Comparison of ENCODE assay signal across 8 cellular contexts in the genomic region with DNA sequence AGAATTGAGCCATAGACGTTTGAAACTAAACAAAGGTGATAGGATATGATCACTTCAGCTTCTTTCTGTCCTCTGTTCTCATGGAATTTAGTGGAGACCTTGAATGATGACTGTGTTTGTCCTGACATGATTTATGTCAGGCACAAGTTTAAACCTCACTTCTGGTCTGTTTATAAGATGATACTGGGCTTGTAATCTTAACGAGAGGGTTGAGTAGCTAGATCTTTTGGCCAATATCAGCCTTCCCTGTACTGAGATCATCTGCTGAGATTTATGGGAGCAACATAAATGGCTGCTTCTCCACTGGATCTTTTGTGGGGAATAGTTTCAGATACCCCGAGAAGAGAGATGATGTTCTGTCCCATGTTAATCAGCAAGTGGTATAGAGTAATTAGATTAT.
"Had no signal": no experiment of that assay in that cellular context is flagged by ENCODE, and none has a peak within 500 bp of the region (broad histone marks: within the 10 kb centered on the region; RNA-seq: fewer than 3 reads in every experiment).

No MANE protein-coding gene starts in this region.

- H3K9ac ChIP-seq: GM23248 had no signal

- ATAC-seq: HCT116, K562 had no signal

- H3K9me3 ChIP-seq: HAP-1 had no signal

- H3K27ac ChIP-seq: GM23248 had no signal

- H3K4me3 ChIP-seq: GM23248, HAP-1, K562 had no signal

- H3K36me3 ChIP-seq: HAP-1 had no signal

- DNase-seq: GM23248, GOT3, H7, HFFc6, IMR-90 had no signal
